In the genomic region with DNA sequence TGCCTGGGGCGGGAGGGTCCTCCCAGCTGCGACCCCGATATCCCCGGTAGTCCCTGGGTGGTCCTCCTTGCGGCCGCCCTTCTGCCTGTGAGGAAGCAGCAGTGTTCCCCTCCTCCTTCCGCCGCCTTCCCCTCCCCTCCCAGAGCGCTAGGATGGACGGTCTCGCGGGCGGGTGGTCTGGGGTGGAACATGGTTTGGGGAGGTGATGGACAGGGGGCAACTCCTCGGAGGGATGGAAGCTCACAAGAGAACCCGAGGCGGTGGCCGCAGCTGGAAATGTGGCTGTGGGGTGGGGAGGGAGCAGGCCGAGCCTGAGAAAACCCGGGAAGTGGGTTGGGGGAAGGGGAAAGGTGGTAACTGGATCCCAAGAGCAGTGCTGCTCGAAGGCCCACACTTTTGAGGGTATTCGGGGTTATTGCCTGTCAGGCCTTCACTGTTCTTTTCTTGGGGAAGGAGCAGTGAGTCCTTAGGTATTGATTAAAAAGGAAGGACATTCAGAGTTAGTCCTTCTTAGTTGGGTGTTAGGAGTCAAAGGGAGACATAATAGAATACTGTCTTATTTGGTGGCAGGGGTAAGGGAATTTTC, we compare ENCODE assay signal across 1 cellular context.
TF ChIP-seq lines count a peak whose summit lies in the region.

No MANE protein-coding gene starts in this region.

TF ChIP-seq in GM12878, 131 proteins besides CTCF, POLR2A, EP300 and RAD21:
- TF ChIP-seq EED (IDR thresholded peaks at IDR 0.05; ENCODE audit: low read depth) (no peak; the same call in 1 of the 2 replicates), IKZF2 (IDR thresholded peaks at IDR 0.05) (peak; percentile 55 to 59; a peak in 3 of 4 replicates), POLR2AphosphoS2 (IDR thresholded peaks at IDR 0.05; ENCODE audit: low read depth, low read length) (no peak), GATAD2B (conservative IDR thresholded peaks at IDR 0.05; ENCODE audit: low read depth) (0 out of 2 replicates have a peak, but pooled peaks have one; percentile 12), YY1 (IDR thresholded peaks at IDR 0.05; ENCODE audit: low read depth, low read length) (no peak), FOXK2 (IDR thresholded peaks at IDR 0.05) (no peak), ATF7 (IDR thresholded peaks at IDR 0.05; ENCODE audit: low read depth) (0 out of 2 replicates have a peak, but pooled peaks have one; percentile 23)
- TF ChIP-seq, protein P1, sequence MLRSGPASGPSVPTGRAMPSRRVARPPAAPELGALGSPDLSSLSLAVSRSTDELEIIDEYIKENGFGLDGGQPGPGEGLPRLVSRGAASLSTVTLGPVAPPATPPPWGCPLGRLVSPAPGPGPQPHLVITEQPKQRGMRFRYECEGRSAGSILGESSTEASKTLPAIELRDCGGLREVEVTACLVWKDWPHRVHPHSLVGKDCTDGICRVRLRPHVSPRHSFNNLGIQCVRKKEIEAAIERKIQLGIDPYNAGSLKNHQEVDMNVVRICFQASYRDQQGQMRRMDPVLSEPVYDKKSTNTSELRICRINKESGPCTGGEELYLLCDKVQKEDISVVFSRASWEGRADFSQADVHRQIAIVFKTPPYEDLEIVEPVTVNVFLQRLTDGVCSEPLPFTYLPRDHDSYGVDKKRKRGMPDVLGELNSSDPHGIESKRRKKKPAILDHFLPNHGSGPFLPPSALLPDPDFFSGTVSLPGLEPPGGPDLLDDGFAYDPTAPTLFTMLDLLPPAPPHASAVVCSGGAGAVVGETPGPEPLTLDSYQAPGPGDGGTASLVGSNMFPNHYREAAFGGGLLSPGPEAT (IDR thresholded peaks at IDR 0.05; ENCODE audit: low read depth), result peak; percentile 54
- TF ChIP-seq, protein P2, sequence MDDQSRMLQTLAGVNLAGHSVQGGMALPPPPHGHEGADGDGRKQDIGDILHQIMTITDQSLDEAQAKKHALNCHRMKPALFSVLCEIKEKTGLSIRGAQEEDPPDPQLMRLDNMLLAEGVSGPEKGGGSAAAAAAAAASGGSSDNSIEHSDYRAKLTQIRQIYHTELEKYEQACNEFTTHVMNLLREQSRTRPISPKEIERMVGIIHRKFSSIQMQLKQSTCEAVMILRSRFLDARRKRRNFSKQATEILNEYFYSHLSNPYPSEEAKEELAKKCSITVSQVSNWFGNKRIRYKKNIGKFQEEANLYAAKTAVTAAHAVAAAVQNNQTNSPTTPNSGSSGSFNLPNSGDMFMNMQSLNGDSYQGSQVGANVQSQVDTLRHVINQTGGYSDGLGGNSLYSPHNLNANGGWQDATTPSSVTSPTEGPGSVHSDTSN (IDR thresholded peaks at IDR 0.05; ENCODE audit: insufficient replicate concordance, low read depth, low read length), result peak; percentile 45
- TF ChIP-seq, protein P3, sequence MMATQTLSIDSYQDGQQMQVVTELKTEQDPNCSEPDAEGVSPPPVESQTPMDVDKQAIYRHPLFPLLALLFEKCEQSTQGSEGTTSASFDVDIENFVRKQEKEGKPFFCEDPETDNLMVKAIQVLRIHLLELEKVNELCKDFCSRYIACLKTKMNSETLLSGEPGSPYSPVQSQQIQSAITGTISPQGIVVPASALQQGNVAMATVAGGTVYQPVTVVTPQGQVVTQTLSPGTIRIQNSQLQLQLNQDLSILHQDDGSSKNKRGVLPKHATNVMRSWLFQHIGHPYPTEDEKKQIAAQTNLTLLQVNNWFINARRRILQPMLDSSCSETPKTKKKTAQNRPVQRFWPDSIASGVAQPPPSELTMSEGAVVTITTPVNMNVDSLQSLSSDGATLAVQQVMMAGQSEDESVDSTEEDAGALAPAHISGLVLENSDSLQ (IDR thresholded peaks at IDR 0.05), result peak; percentile 41; the same call in 1 of the 2 replicates
- TF ChIP-seq, protein P4, sequence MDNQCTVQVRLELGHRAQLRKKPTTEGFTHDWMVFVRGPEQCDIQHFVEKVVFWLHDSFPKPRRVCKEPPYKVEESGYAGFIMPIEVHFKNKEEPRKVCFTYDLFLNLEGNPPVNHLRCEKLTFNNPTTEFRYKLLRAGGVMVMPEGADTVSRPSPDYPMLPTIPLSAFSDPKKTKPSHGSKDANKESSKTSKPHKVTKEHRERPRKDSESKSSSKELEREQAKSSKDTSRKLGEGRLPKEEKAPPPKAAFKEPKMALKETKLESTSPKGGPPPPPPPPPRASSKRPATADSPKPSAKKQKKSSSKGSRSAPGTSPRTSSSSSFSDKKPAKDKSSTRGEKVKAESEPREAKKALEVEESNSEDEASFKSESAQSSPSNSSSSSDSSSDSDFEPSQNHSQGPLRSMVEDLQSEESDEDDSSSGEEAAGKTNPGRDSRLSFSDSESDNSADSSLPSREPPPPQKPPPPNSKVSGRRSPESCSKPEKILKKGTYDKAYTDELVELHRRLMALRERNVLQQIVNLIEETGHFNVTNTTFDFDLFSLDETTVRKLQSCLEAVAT (IDR thresholded peaks at IDR 0.05), result peak; percentile 55; the same call in 1 of the 2 replicates
TF ChIP-seq in GM12878: peak in this region for 7.
